ENCODE assay signal across 9 cellular contexts in genomic region chr2:125588780-125589179, GRCh38.
"Had no signal": no experiment of that assay in that cellular context is flagged by ENCODE, and none has a peak within 500 bp of the region (broad histone marks: within the 10 kb centered on the region; RNA-seq: fewer than 3 reads in every experiment).

No MANE protein-coding gene starts in this region.

- ATAC-seq: GM23338, HCT116 had no signal

- H3K4me3 ChIP-seq: GM23248, GM23338, HAP-1 had no signal

- H3K4me1 ChIP-seq: HAP-1 had no signal

- H3K9me3 ChIP-seq: HAP-1 had no signal

- DNase-seq: GM23248, GOT3, H7, H9, HCEC 1CT, HFFc6 had no signal

- H3K36me3 ChIP-seq: HAP-1 had no signal
